ENCODE assay signal across 14 cellular contexts in the genomic region with DNA sequence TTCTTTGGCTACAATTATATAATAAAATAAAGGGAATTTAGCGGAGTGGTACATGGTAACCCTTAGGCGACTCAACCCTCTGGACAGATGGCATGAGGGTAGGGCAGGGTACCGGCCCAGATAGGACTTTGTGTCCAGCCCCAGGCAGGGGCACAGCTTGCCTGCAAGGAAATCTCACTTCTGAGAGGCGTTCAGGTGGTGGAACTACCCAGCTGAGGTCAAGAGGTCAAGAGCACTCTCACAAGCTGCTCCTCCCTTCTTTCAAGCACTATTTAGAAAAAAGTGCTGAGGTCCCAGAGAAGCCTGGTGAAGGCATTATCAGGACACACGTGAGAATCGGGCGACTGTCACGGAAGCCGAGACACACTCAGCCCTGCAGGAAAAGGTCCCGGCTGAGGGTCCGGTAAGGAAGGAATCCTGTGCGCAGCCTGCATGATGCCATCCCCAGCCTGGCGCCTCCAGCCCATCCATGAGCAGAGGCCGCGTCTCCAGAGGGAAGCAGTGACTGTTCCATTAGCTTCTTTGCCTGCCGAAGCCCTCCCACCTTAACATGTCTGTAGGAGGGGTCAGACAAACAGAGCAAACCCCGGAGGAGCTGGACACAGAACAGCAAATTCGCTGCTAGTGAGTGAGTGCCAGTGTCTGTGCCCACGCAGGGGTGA. TPM values are rescaled to one million over a fixed set of nuclear protein-coding genes. Genes with fewer than 3 reads are reported as not detected.
DNase-seq lines count a peak whose midpoint lies in the region; ATAC-seq and TF ChIP-seq lines count a peak whose summit lies in the region.
"Had no signal": no experiment of that assay in that cellular context is flagged by ENCODE, and none has a peak within 500 bp of the region (broad histone marks: within the 10 kb centered on the region; RNA-seq: fewer than 3 reads in every experiment).

No MANE protein-coding gene starts in this region.

- H3K36me3 ChIP-seq in lung (ENCODE audit: control insufficient read depth in 2 of 2, insufficient read depth in 2 of 2, low read length in 2 of 2) (peaks cover 0 to 2% of the 10 kb centered on the region in 2 donors), thyroid gland (no peaks in the 10 kb centered on the region)

- no peaks in the 10 kb centered on the region for H3K79me1 ChIP-seq in H9 (ENCODE audit: insufficient read depth, low read depth, low read length, poor library complexity, severe bottlenecking)

- H3K27ac ChIP-seq in H9 (ENCODE audit: insufficient read length, low read depth, low read length) (no peak overlapping the region), lung (ENCODE audit: low read depth in 1 of 2, low read length in 1 of 2) (no peak overlapping the region), thyroid gland (no peak overlapping the region)
- H3K27ac ChIP-seq: RWPE1 had no signal

- H3K9me3 ChIP-seq in H9 (ENCODE audit: control insufficient read depth, low read depth, low read length), result no peaks in the 10 kb centered on the region
- no peaks in the 10 kb centered on the region for H3K9me3 ChIP-seq in lung (ENCODE audit: control insufficient read depth in 2 of 2, insufficient read depth in 1 of 2, low read length in 1 of 2)
- H3K9me3 ChIP-seq in thyroid gland, result no peaks in the 10 kb centered on the region

- H4K20me1 ChIP-seq in H9 (ENCODE audit: control insufficient read depth, insufficient read depth, insufficient read length), result no peaks in the 10 kb centered on the region

- H2AK5ac ChIP-seq in H9 (ENCODE audit: insufficient read length, low read length), result no peak overlapping the region

- H3K4me3 Mint-ChIP-seq in H9, result no peak overlapping the region
- no peak overlapping the region for H3K4me3 Mint-ChIP-seq in glutamatergic neuron (ENCODE audit: unreplicated experiment)

- H3K27me3 ChIP-seq in H9 (ENCODE audit: insufficient read depth, low read length), result no peaks in the 10 kb centered on the region
- no peaks in the 10 kb centered on the region for H3K27me3 ChIP-seq in lung (ENCODE audit: control insufficient read depth, insufficient read depth)
- no peaks in the 10 kb centered on the region for H3K27me3 ChIP-seq in thyroid gland

- H3K56ac ChIP-seq in H9 (ENCODE audit: insufficient read length, low read depth, low read length), result no peak overlapping the region

- H3K4me1 Mint-ChIP-seq in H9, result no peaks in the 10 kb centered on the region
- no peaks in the 10 kb centered on the region for H3K4me1 Mint-ChIP-seq in glutamatergic neuron (ENCODE audit: low read depth, unreplicated experiment)

- no peak overlapping the region for H2AFZ ChIP-seq in H9 (ENCODE audit: low read length)

- no peak overlapping the region for H3K23ac ChIP-seq in H9 (ENCODE audit: insufficient read length, low read depth, low read length)

- H3K9ac ChIP-seq in H9 (ENCODE audit: extremely low read depth, insufficient read length, low read length), result no peak overlapping the region

- H3K4me3 ChIP-seq in lung (no peak overlapping the region), thyroid gland (replicated peaks in 1 of 3) (no peak overlapping the region)

- no peak overlapping the region for H2BK5ac ChIP-seq in H9 (ENCODE audit: insufficient read length, low read length)

- TF ChIP-seq POLR2A in thyroid gland (IDR thresholded peaks at IDR 0.05), result no peak

- H3K79me2 ChIP-seq in H9 (ENCODE audit: insufficient read depth, low read length), result no peaks in the 10 kb centered on the region

- H3K18ac ChIP-seq in H9 (ENCODE audit: insufficient read length, low read depth, low read length), result no peak overlapping the region

- TF ChIP-seq CTCF in H9 (conservative IDR thresholded peaks at IDR 0.05) (no peak), lung (IDR thresholded peaks at IDR 0.05; ENCODE audit: control extremely low read depth, extremely low read depth) (no peak), thyroid gland (IDR thresholded peaks at IDR 0.05) (no peak), GM13976 (IDR thresholded peaks at IDR 0.05; ENCODE audit: borderline replicate concordance, control extremely low read depth, extremely low read depth, insufficient read depth, missing control alignments) (no peak), glutamatergic neuron (IDR thresholded peaks at IDR 0.05; ENCODE audit: partially characterized antibody, unreplicated experiment) (no peak)

- H3K36me3 Mint-ChIP-seq in H9 (ENCODE audit: insufficient read depth in 1 of 3, low read depth in 3 of 3), result peaks cover 9 to 30% (median 10%) of the 10 kb centered on the region in 3 experiments; a peak in 6 of 7 replicates
- no peaks in the 10 kb centered on the region for H3K36me3 Mint-ChIP-seq in glutamatergic neuron (ENCODE audit: unreplicated experiment)

- no peak overlapping the region for H2BK120ac ChIP-seq in H9 (ENCODE audit: low read depth, low read length, poor library complexity, severe bottlenecking)

- no peak overlapping the region for H3K4ac ChIP-seq in H9 (ENCODE audit: low read depth, low read length)

- no peak overlapping the region for H3K4me2 ChIP-seq in H9 (ENCODE audit: insufficient read depth, insufficient read length, low read length)

- peak; percentile 48 for ATAC-seq in lung (ENCODE audit: insufficient read depth, low FRiP score)
- no peak for ATAC-seq in GM19035 (IDR thresholded peaks at IDR 0.05; ENCODE audit: unreplicated experiment)

- H3K9me3 Mint-ChIP-seq in H9 (no peaks in the 10 kb centered on the region), glutamatergic neuron (ENCODE audit: unreplicated experiment) (no peaks in the 10 kb centered on the region)

- H4K8ac ChIP-seq in H9 (replicated peaks; ENCODE audit: insufficient read length, low read depth, low read length), result no peak overlapping the region

- H2BK12ac ChIP-seq in H9 (ENCODE audit: insufficient read length, low read depth, low read length), result no peak overlapping the region

- H3K23me2 ChIP-seq in H9 (ENCODE audit: insufficient read length, low read depth, low read length, poor library complexity, severe bottlenecking), result peaks cover 2% of the 10 kb centered on the region

- H4K5ac ChIP-seq in H9 (ENCODE audit: insufficient read length, low read depth, low read length), result no peak overlapping the region

- H4K91ac ChIP-seq in H9 (ENCODE audit: insufficient read length, low read depth, low read length), result no peak overlapping the region

- no peak overlapping the region for H2BK15ac ChIP-seq in H9 (ENCODE audit: low read depth, low read length)

- WGBS in H9 (ENCODE audit: extremely low coverage, insufficient read length, low lambda C conversion rate), result no CpG with 5 or more reads among the region's 19 CpGs
- 75 to 87% methylated on average over 19 of the region's 19 CpGs for WGBS in lung, 2 donors
- whole genome bisulfite sequencing in thyroid gland, 2 donors, result 64 to 81% methylated on average over 18 of the region's 19 CpGs

- intact Hi-C loops in thyroid gland (cut with DNase I), result no loop called here

- H3K27ac Mint-ChIP-seq in H9 (no peak overlapping the region), glutamatergic neuron (ENCODE audit: unreplicated experiment) (no peak overlapping the region)

- H3K4me1 ChIP-seq in H9 (ENCODE audit: insufficient read depth, low read length), result no peaks in the 10 kb centered on the region
- peaks cover 0 to 1% of the 10 kb centered on the region in 2 donors for H3K4me1 ChIP-seq in lung (ENCODE audit: control insufficient read depth in 2 of 2, insufficient read depth in 2 of 2, low read length in 2 of 2)
- no peaks in the 10 kb centered on the region for H3K4me1 ChIP-seq in thyroid gland

- H3T11ph ChIP-seq in H9 (ENCODE audit: low read length), result no peak overlapping the region

- H3K14ac ChIP-seq in H9 (ENCODE audit: insufficient read depth, low read length), result no peak overlapping the region

- H2BK20ac ChIP-seq in H9 (ENCODE audit: low read depth, low read length, poor library complexity, severe bottlenecking), result no peak overlapping the region

- peak; percentile 19 for DNase-seq in H9
- DNase-seq in RPMI8226, result peak; percentile 12
- peak; percentile 58 for DNase-seq in lung (ENCODE audit: low spot score)
- peak; percentile 15 to 52 for DNase-seq in thyroid gland
- no peak for DNase-seq in GM13976 (ENCODE audit: low spot score)
- DNase-seq in glutamatergic neuron, result no peak
- DNase-seq: GOT3, KBM-7, NCI-H1436 treated with DMSO at 0.1 percent for 48 hours, NCI-H2081, NCI-H524 treated with DMSO at 0.1 percent for 48 hours, OCI-M1 had no signal

- in situ Hi-C loops in GM13976 (cut with MboI; ENCODE audit: low sequenced_read_pairs, unreplicated experiment), result no loop called here

- H3K27me3 Mint-ChIP-seq in H9 (ENCODE audit: low read depth) (no peaks in the 10 kb centered on the region), glutamatergic neuron (ENCODE audit: unreplicated experiment) (peaks cover 8% of the 10 kb centered on the region)

RNA-seq across cellular contexts. Expression of gene WDR27, which starts 54.8 kb away (rescaled TPM):
- total RNA-seq in H9 (2021) (38.4 and 48.7 TPM in 2 replicates), lung (10 to 100 TPM; 42.6 to 68.1 TPM), thyroid gland (10 to 100 TPM; 48.9 to 74.6 (median 51.8) TPM), glutamatergic neuron (ENCODE audit: unreplicated experiment) (64.8 TPM)
- 10 to 100 TPM in 1 of 2 donors, 1 to 10 TPM in 1; 6.9 to 20.2 TPM for polyA plus RNA-seq in lung

RNA-seq across cellular contexts. Expression of gene C6orf120, which starts 54.9 kb away (rescaled TPM):
- total RNA-seq in H9 (2021), result 22.2 and 23.2 TPM in 2 replicates
- 10 to 100 TPM; 22.6 to 23.9 TPM for total RNA-seq in lung
- 10 to 100 TPM in 1 of 2 donors, 1 to 10 TPM in 1; 4.3 to 21.2 TPM for polyA plus RNA-seq in lung
- 10 to 100 TPM; 19.8 to 32.1 (median 29.3) TPM for total RNA-seq in thyroid gland
- total RNA-seq in glutamatergic neuron (ENCODE audit: unreplicated experiment), result 29.7 TPM

Comparison
In these comparisons a context has a peak if more than half of its experiments do, and no peak if none do; other contexts are left out.
1. DNase-seq: peak in H9 (single experiment), RPMI8226 (single experiment), lung (single experiment) and thyroid gland (2 of 2); none in GM13976 (single experiment) and glutamatergic neuron (single experiment).